22 cellular contexts compared by ENCODE assay signal in genomic region chr17:40364906-40365305, GRCh38. TPM values are rescaled to one million over a fixed set of nuclear protein-coding genes. Genes with fewer than 3 reads are reported as not detected.
DNase-seq lines count a peak whose midpoint lies in the region; ATAC-seq and TF ChIP-seq lines count a peak whose summit lies in the region.
"Had no signal": no experiment of that assay in that cellular context is flagged by ENCODE, and none has a peak within 500 bp of the region (broad histone marks: within the 10 kb centered on the region; RNA-seq: fewer than 3 reads in every experiment).

No MANE protein-coding gene starts in this region.

- no peak for DNase-seq in activated CD4-positive, alpha-beta T cell treated with anti-CD3 and anti-CD28 coated beads, Interleukin-2, amount 10 ng/mL, durations not matched to agents 24 days and 14 days
- no peak for DNase-seq in activated CD4-positive, alpha-beta T cell treated with anti-CD3 and anti-CD28 coated beads, Interleukin-2, amount 50 U/mL, for 1 hour
- no peak for DNase-seq in HCT116 (ENCODE audit: low read depth, low spot score)
- DNase-seq in esophagus squamous epithelium (lab: John Stamatoyannopoulos, UW) = no peak
- DNase-seq in posterior vena cava (ENCODE audit: low spot score) = peak; percentile 67
- no peak for DNase-seq in D341Med (ENCODE audit: low spot score)
- no peak for DNase-seq in DMS114 treated with DMSO at 0.1 percent for 48 hours (lab: John Stamatoyannopoulos, UW; ENCODE audit: unreplicated experiment)
- DNase-seq in stimulated activated CD4-positive, alpha-beta T cell treated with anti-CD3 and anti-CD28 coated beads, Interleukin-4, amount 100 ng/mL, for 1 hour = no peak
- DNase-seq: activated CD8-positive, alpha-beta T cell treated with anti-CD3 and anti-CD28 coated beads for 36 hours; activated effector memory CD4-positive, alpha-beta T cell treated with Interleukin-2 at 50 U/mL for 16 hours; CD4-positive, CD25-positive, alpha-beta regulatory T cell; cortex of kidney; midbrain; NCI-H1092 treated with DMSO at 0.1 percent for 48 hours; NCI-H748 treated with DMSO at 0.1 percent for 48 hours; small intestine; thyroid gland had no signal

- no peak overlapping the region for H3K4me2 ChIP-seq in HCT116 (ENCODE audit: low read length)

- no peaks in the 10 kb centered on the region for H3K27me3 ChIP-seq in HCT116 (ENCODE audit: insufficient read depth, low read length)
- H3K27me3 ChIP-seq in esophagus squamous epithelium = no peaks in the 10 kb centered on the region
- H3K27me3 ChIP-seq: pancreas, thyroid gland had no signal

- POLR2A ChIA-PET in HCT116 (lab: Charles Lee) = interaction anchor here (2.3 kb wide), 1 partner anchor 171 kb away, joined by 6 read pairs; no protein-coding TSS in a partner anchor

- no peaks in the 10 kb centered on the region for H3K79me2 ChIP-seq in HCT116 (ENCODE audit: insufficient read depth, low read length)

- ATAC-seq in HCT116 = no peak
- ATAC-seq: activated CD8-positive, alpha-beta T cell treated with anti-CD3 and anti-CD28 coated beads for 36 hours; K562; pancreas; stimulated activated memory B cell treated with anti-CD40 and anti-IgM and Interleukin-4, amounts not matched to agents 10 μg/mL and 1 μg/mL and 100 μg/mL, for 72 hours had no signal

- H3K4me3 ChIP-seq in HCT116 (replicated peaks in 1 of 2; ENCODE audit: low read depth in 1 of 2, low read length in 2 of 2) = no peak overlapping the region
- peak overlapping the region in 3 of 4 donors; percentile 56 to 84 (median 67) for H3K4me3 ChIP-seq in esophagus squamous epithelium
- H3K4me3 ChIP-seq: K562 had no signal

- BruUV-seq in HCT116 (replicated peaks; lab: Mats Ljungman, UMichigan) = TSS peak; percentile 50

- H3K9me3 ChIP-seq in HCT116 (ENCODE audit: control insufficient read depth in 1 of 2, insufficient read depth in 1 of 2, low read depth in 1 of 2, low read length in 2 of 2) (no peaks in the 10 kb centered on the region), esophagus squamous epithelium (no peaks in the 10 kb centered on the region)
- H3K9me3 ChIP-seq: pancreas, thyroid gland had no signal

- no peak for TF ChIP-seq CTCF in HCT116 (IDR thresholded peaks at IDR 0.05 in 2 of 3, conservative IDR thresholded peaks at IDR 0.05 in 1 of 3; ENCODE audit: borderline replicate concordance in 1 of 3, insufficient read depth in 1 of 3, low read depth in 2 of 3, low read length in 2 of 3)
- no peak for TF ChIP-seq CTCF in esophagus squamous epithelium (IDR thresholded peaks at IDR 0.05)

- RAD21 ChIA-PET in HCT116 (lab: Charles Lee; ENCODE audit: low non-redundant PET in 1 of 2, low total read pairs in 2 of 2, uncharacterized antibody in 2 of 2, unreplicated experiment in 2 of 2) = interaction anchor here (0.6 to 1.5 kb wide), 2 partner anchors 168 to 195 kb away, joined by 3 read pairs; no protein-coding TSS in a partner anchor

- no peak overlapping the region for H3K27ac Mint-ChIP-seq in activated CD4-positive, alpha-beta T cell treated with anti-CD3 and anti-CD28 coated beads, Interleukin-2, amount 10 ng/mL, durations not matched to agents 24 days and 14 days
- H3K27ac Mint-ChIP-seq: activated CD8-positive, alpha-beta T cell treated with anti-CD3 and anti-CD28 coated beads for 36 hours; stimulated activated memory B cell treated with anti-CD40 and anti-IgM and Interleukin-4, amounts not matched to agents 10 μg/mL and 1 μg/mL and 100 μg/mL, for 72 hours had no signal

- H3K9ac ChIP-seq in HCT116 (ENCODE audit: low read length) = no peak overlapping the region

- CTCF ChIA-PET in HCT116 (lab: Charles Lee) = interaction anchor here (1.2 to 1.3 kb wide), 4 partner anchors 10 to 195 kb away, joined by 3 to 8 read pairs (median 5); partner anchors contain the start of gene TOP2A

- H3K27me3 Mint-ChIP-seq in activated CD4-positive, alpha-beta T cell treated with anti-CD3 and anti-CD28 coated beads, Interleukin-2, amount 10 ng/mL, durations not matched to agents 24 days and 14 days = no peaks in the 10 kb centered on the region

- peaks cover 11% of the 10 kb centered on the region for H3K4me1 Mint-ChIP-seq in activated CD4-positive, alpha-beta T cell treated with anti-CD3 and anti-CD28 coated beads, Interleukin-2, amount 10 ng/mL, durations not matched to agents 24 days and 14 days

- no peak for TF ChIP-seq RAD21 in HCT116 (IDR thresholded peaks at IDR 0.05; ENCODE audit: low read depth)

- TF ChIP-seq POLR2A in HCT116 (IDR thresholded peaks at IDR 0.05; ENCODE audit: borderline replicate concordance, extremely low read depth, insufficient read depth, insufficient read length) (no peak), esophagus squamous epithelium (IDR thresholded peaks at IDR 0.05) (no peak)

- intact Hi-C loops in activated CD4-positive, alpha-beta T cell treated with anti-CD3 and anti-CD28 coated beads, Interleukin-2, amount 10 ng/mL, durations not matched to agents 24 days and 14 days (cut with micrococcal nuclease) = loop anchor here (5.0 kb wide), 1 partner anchor 37 kb away; no protein-coding TSS in a partner anchor
- intact Hi-C loops in HCT116 (cut with micrococcal nuclease) = no loop called here
- intact Hi-C loops in esophagus squamous epithelium (cut with DNase I) = loop anchor here (10.0 kb wide), 2 partner anchors 50 to 200 kb away; partner anchors contain the start of genes CCR7 and TOP2A
- intact Hi-C loops in posterior vena cava (cut with DNase I) = loop anchor here (5.0 to 10.0 kb wide), 3 partner anchors 50 to 170 kb away; partner anchors contain the start of gene TOP2A (in 2 of the 2)

- 90 to 94% methylated on average over 7 to 9 of the region's 9 CpGs for WGBS in esophagus squamous epithelium, 2 donors

- H3K27ac ChIP-seq in HCT116 (ENCODE audit: low read depth, low read length) = no peak overlapping the region
- H3K27ac ChIP-seq in esophagus squamous epithelium = no peak overlapping the region
- H3K27ac ChIP-seq: HL-60, pancreas, thyroid gland had no signal

- H2AFZ ChIP-seq in HCT116 (ENCODE audit: low read depth, low read length, poor library complexity, severe bottlenecking) = no peak overlapping the region

- no peaks in the 10 kb centered on the region for H3K36me3 ChIP-seq in HCT116 (ENCODE audit: control insufficient read depth in 1 of 2, insufficient read depth in 2 of 2, low read length in 2 of 2)
- no peaks in the 10 kb centered on the region for H3K36me3 ChIP-seq in esophagus squamous epithelium
- H3K36me3 ChIP-seq: pancreas, thyroid gland had no signal

- no peaks in the 10 kb centered on the region for H3K9me2 ChIP-seq in HCT116 (ENCODE audit: insufficient read depth)

- peaks cover 4 to 22% of the 10 kb centered on the region in 2 experiments; a peak in 3 of 4 replicates for H3K4me1 ChIP-seq in HCT116 (ENCODE audit: control insufficient read depth in 1 of 2, insufficient read depth in 2 of 2, low read length in 2 of 2)
- peaks cover 19 to 40% (median 23%) of the 10 kb centered on the region in 3 donors for H3K4me1 ChIP-seq in esophagus squamous epithelium

- H4K20me1 ChIP-seq in HCT116 (ENCODE audit: insufficient read depth) = no peaks in the 10 kb centered on the region

- H3K4me3 Mint-ChIP-seq in activated CD4-positive, alpha-beta T cell treated with anti-CD3 and anti-CD28 coated beads, Interleukin-2, amount 10 ng/mL, durations not matched to agents 24 days and 14 days = peak overlapping the region; percentile 83
- H3K4me3 Mint-ChIP-seq: activated CD8-positive, alpha-beta T cell treated with anti-CD3 and anti-CD28 coated beads for 36 hours had no signal

- H3K36me3 Mint-ChIP-seq in activated CD4-positive, alpha-beta T cell treated with anti-CD3 and anti-CD28 coated beads, Interleukin-2, amount 10 ng/mL, durations not matched to agents 24 days and 14 days (ENCODE audit: low read depth) = peaks cover 7% of the 10 kb centered on the region
- H3K36me3 Mint-ChIP-seq: CD4-positive, CD25-positive, alpha-beta regulatory T cell; stimulated activated memory B cell treated with anti-CD40 and anti-IgM and Interleukin-4, amounts not matched to agents 10 μg/mL and 1 μg/mL and 100 μg/mL, for 72 hours had no signal

- H3K9me3 Mint-ChIP-seq in activated CD4-positive, alpha-beta T cell treated with anti-CD3 and anti-CD28 coated beads, Interleukin-2, amount 10 ng/mL, durations not matched to agents 24 days and 14 days = no peaks in the 10 kb centered on the region
- H3K9me3 Mint-ChIP-seq: activated CD8-positive, alpha-beta T cell treated with anti-CD3 and anti-CD28 coated beads for 36 hours; stimulated activated memory B cell treated with anti-CD40 and anti-IgM and Interleukin-4, amounts not matched to agents 10 μg/mL and 1 μg/mL and 100 μg/mL, for 72 hours had no signal

TF ChIP-seq in HCT116, 20 proteins besides CTCF, POLR2A, EP300 and RAD21 (continues in another document):
- no peak for TF ChIP-seq TCF7L2 (IDR thresholded peaks at IDR 0.05; ENCODE audit: borderline replicate concordance, extremely low read depth, insufficient read depth, insufficient read length)
- no peak for TF ChIP-seq EZH2 (IDR thresholded peaks at IDR 0.05)
- TF ChIP-seq YY1 (IDR thresholded peaks at IDR 0.05; ENCODE audit: extremely low read depth, insufficient replicate concordance, low read depth, low read length) = no peak
- TF ChIP-seq EZH2phosphoT487 (IDR thresholded peaks at IDR 0.05; ENCODE audit: borderline replicate concordance) = no peak
- TF ChIP-seq ZNF274 (IDR thresholded peaks at IDR 0.05; ENCODE audit: low read depth, low read length) = no peak
- no peak for TF ChIP-seq SRF (IDR thresholded peaks at IDR 0.05; ENCODE audit: low read depth)

RNA-seq across cellular contexts. Expression of gene GJD3, which starts 0.4 kb away (rescaled TPM):
- total RNA-seq in activated CD4-positive, alpha-beta T cell treated with anti-CD3 and anti-CD28 coated beads, Interleukin-2, amount 10 ng/mL, durations not matched to agents 24 days and 14 days = 0.23 and 0.38 TPM in 2 replicates
- total RNA-seq in HCT116 (2021; ENCODE audit: unreplicated experiment) (not detected), esophagus squamous epithelium (1 to 10 TPM in 1 of 4 donors, under 1 TPM in 2, not detected in 1; 0.38 to 1.7 (median 0.47) TPM), posterior vena cava (under 1 TPM; 0.79 to 1.00 TPM)
- polyA plus RNA-seq in HCT116 (2012) = 0.29 and 1.5 TPM in 2 replicates
- total RNA-seq: activated CD8-positive, alpha-beta T cell treated with anti-CD3 and anti-CD28 coated beads for 36 hours; CD4-positive, CD25-positive, alpha-beta regulatory T cell; epithelial cell of proximal tubule had no signal
- polyA plus RNA-seq: CD4-positive, CD25-positive, alpha-beta regulatory T cell had no signal

RNA-seq across cellular contexts. Expression of gene TOP2A, which starts 52.8 kb away (rescaled TPM):
- 189 and 194 TPM in 2 replicates for total RNA-seq in activated CD4-positive, alpha-beta T cell treated with anti-CD3 and anti-CD28 coated beads, Interleukin-2, amount 10 ng/mL, durations not matched to agents 24 days and 14 days
- 141 TPM for total RNA-seq in HCT116 (2021; ENCODE audit: unreplicated experiment)
- 33.0 and 53.0 TPM in 2 replicates for polyA plus RNA-seq in HCT116 (2012)
- 10 to 100 TPM; 24.9 to 87.1 (median 50.6) TPM for total RNA-seq in esophagus squamous epithelium
- total RNA-seq in posterior vena cava = 1 to 10 TPM; 1.1 to 2.2 TPM

RNA-seq across cellular contexts. Expression of gene RARA, which starts 55.9 kb away (rescaled TPM):
- total RNA-seq in activated CD4-positive, alpha-beta T cell treated with anti-CD3 and anti-CD28 coated beads, Interleukin-2, amount 10 ng/mL, durations not matched to agents 24 days and 14 days = 24.0 and 26.2 TPM in 2 replicates
- total RNA-seq in HCT116 (2021; ENCODE audit: unreplicated experiment) = 35.1 TPM
- 38.1 and 46.6 TPM in 2 replicates for polyA plus RNA-seq in HCT116 (2012)
- 10 to 100 TPM in 2 of 4 donors, 1 to 10 TPM in 2; 6.7 to 14.2 (median 10.8) TPM for total RNA-seq in esophagus squamous epithelium
- total RNA-seq in posterior vena cava = 10 to 100 TPM; 47.5 to 54.5 TPM

Comparison
In these comparisons a context has a peak if more than half of its experiments do, and no peak if none do; other contexts are left out.
1. H3K4me3 ChIP-seq: peak in esophagus squamous epithelium (3 of 4); none in HCT116 (0 of 2).
2. RNA of gene TOP2A, which starts 52.8 kb away (total RNA-seq): 189 to 194 TPM in activated CD4-positive, alpha-beta T cell treated with anti-CD3 and anti-CD28 coated beads, Interleukin-2, amount 10 ng/mL, durations not matched to agents 24 days and 14 days, 141 TPM in HCT116 (single experiment) and 24.9 to 87.1 TPM in esophagus squamous epithelium; 1.1 to 2.2 TPM in posterior vena cava; every median in the first group is over 4 times any median in the second.